Comparison of ENCODE assay signal across 18 cellular contexts in the genomic region with DNA sequence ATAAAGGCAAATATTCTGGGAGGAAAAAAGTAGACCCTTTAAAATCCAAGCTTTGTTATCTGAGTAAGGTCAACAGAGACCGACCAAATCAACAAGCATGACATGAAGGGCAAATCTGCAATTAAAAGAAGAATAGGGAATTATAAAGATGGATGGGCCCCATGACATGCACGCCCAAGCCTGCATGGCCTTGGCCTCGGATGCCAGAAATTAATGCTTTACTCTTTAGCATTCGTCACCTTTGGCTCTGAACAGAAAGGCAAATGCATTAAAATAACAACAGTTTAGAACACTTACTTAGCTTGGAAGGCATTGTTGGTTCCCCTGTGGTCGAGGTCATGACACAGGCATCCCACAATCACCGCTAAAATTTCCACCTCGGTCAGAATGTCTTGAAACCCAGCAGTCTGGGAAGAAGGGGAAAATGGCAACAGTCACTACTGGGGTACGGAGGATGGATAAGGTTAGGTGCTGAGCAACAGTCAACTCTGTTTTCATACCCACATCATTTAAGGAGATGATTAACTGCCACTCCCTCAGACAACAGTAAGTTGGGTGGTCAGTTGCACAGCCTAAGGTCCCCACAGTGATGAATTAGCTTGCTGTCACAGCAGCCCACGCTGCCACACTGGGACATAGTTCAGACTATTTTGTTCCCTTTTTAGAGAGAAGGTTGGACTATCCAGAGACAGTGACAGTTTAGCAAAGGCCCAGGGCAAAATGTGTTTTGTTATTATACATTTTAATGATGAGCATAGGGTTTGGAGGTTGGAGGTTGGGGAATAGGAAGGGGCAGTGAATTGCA.
"Had no signal": no experiment of that assay in that cellular context is flagged by ENCODE, and none has a peak within 500 bp of the region (broad histone marks: within the 10 kb centered on the region; RNA-seq: fewer than 3 reads in every experiment).

No MANE protein-coding gene starts in this region.

- H3K27ac Mint-ChIP-seq: activated B cell treated with CpG ODN at 0.5 μM for 24 hours; activated CD4-positive, alpha-beta memory T cell treated with anti-CD3 and anti-CD28 coated beads, Interleukin-2, amount 10 ng/mL, durations not matched to agents 7 days and 5 days; activated naive CD4-positive, alpha-beta T cell treated with anti-CD3 and anti-CD28 coated beads for 36 hours; activated naive CD8-positive, alpha-beta T cell treated with anti-CD3 and anti-CD28 coated beads, Interleukin-2, amount 50 U/mL, for 24 hours; activated T-helper 2 cell treated with anti-CD3 and anti-CD28 coated beads, Interferon-gamma antibody, Interleukin-2, Interleukin-4, amounts not matched to agents 10 μg/mL and 5 μg/mL and 100 μg/mL, durations not matched to agents 14 hours and 24 hours and 36 hours; nephron; stimulated activated memory B cell treated with anti-CD40 and anti-IgM and Interleukin-4, amounts not matched to agents 10 μg/mL and 1 μg/mL and 100 μg/mL, for 72 hours; T-helper 2 cell treated with Interferon-gamma antibody and Interleukin-4, amounts not matched to agents 5 μg/mL and 100 μg/mL, for 36 hours had no signal

- H3K9me3 Mint-ChIP-seq: activated B cell treated with CpG ODN at 0.5 μM for 24 hours; activated CD4-positive, alpha-beta memory T cell treated with anti-CD3 and anti-CD28 coated beads, Interleukin-2, amount 10 ng/mL, durations not matched to agents 7 days and 5 days; activated naive CD4-positive, alpha-beta T cell treated with anti-CD3 and anti-CD28 coated beads for 36 hours; activated naive CD8-positive, alpha-beta T cell treated with anti-CD3 and anti-CD28 coated beads, Interleukin-2, amount 50 U/mL, for 24 hours; activated T-helper 2 cell treated with anti-CD3 and anti-CD28 coated beads, Interferon-gamma antibody, Interleukin-2, Interleukin-4, amounts not matched to agents 10 μg/mL and 5 μg/mL and 100 μg/mL, durations not matched to agents 14 hours and 24 hours and 36 hours; nephron; stimulated activated memory B cell treated with anti-CD40 and anti-IgM and Interleukin-4, amounts not matched to agents 10 μg/mL and 1 μg/mL and 100 μg/mL, for 72 hours; T-helper 2 cell treated with Interferon-gamma antibody and Interleukin-4, amounts not matched to agents 5 μg/mL and 100 μg/mL, for 36 hours had no signal

- H3K4me3 ChIP-seq: ascending aorta, hepatocyte, lung, right lobe of liver, testis had no signal

- DNase-seq: activated B cell treated with CpG ODN at 0.5 μM for 24 hours; activated CD4-positive, alpha-beta memory T cell treated with anti-CD3 and anti-CD28 coated beads, Interleukin-2, amount 10 ng/mL, durations not matched to agents 7 days and 5 days; activated CD4-positive, alpha-beta T cell treated with anti-CD3 and anti-CD28 coated beads for 48 hours; activated naive CD4-positive, alpha-beta T cell treated with anti-CD3 and anti-CD28 coated beads for 36 hours; activated naive CD8-positive, alpha-beta T cell treated with anti-CD3 and anti-CD28 coated beads, Interleukin-2, amount 50 U/mL, for 24 hours; activated T-cell treated with anti-CD3 and anti-CD28 coated beads, Interleukin-2, amount 50 U/mL, for 1 hour; foreskin fibroblast; left cardiac atrium; right lobe of liver; stimulated activated CD4-positive, alpha-beta T cell treated with anti-CD3 and anti-CD28 coated beads, Interleukin-4, amount 100 ng/mL, for 24 hours; testis had no signal

- H3K27me3 Mint-ChIP-seq: activated naive CD8-positive, alpha-beta T cell treated with anti-CD3 and anti-CD28 coated beads, Interleukin-2, amount 50 U/mL, for 24 hours; stimulated activated memory B cell treated with anti-CD40 and anti-IgM and Interleukin-4, amounts not matched to agents 10 μg/mL and 1 μg/mL and 100 μg/mL, for 72 hours had no signal

- ATAC-seq: activated naive CD8-positive, alpha-beta T cell treated with anti-CD3 and anti-CD28 coated beads, Interleukin-2, amount 50 U/mL, for 24 hours; left cardiac atrium; right lobe of liver; stimulated activated memory B cell treated with anti-CD40 and anti-IgM and Interleukin-4, amounts not matched to agents 10 μg/mL and 1 μg/mL and 100 μg/mL, for 72 hours had no signal

- H3K4me1 Mint-ChIP-seq: activated B cell treated with CpG ODN at 0.5 μM for 24 hours; activated CD4-positive, alpha-beta memory T cell treated with anti-CD3 and anti-CD28 coated beads, Interleukin-2, amount 10 ng/mL, durations not matched to agents 7 days and 5 days; activated naive CD8-positive, alpha-beta T cell treated with anti-CD3 and anti-CD28 coated beads, Interleukin-2, amount 50 U/mL, for 24 hours; stimulated activated memory B cell treated with anti-CD40 and anti-IgM and Interleukin-4, amounts not matched to agents 10 μg/mL and 1 μg/mL and 100 μg/mL, for 72 hours had no signal

- H3K4me3 Mint-ChIP-seq: activated B cell treated with CpG ODN at 0.5 μM for 24 hours; activated CD4-positive, alpha-beta memory T cell treated with anti-CD3 and anti-CD28 coated beads, Interleukin-2, amount 10 ng/mL, durations not matched to agents 7 days and 5 days; activated naive CD4-positive, alpha-beta T cell treated with anti-CD3 and anti-CD28 coated beads for 36 hours; activated naive CD8-positive, alpha-beta T cell treated with anti-CD3 and anti-CD28 coated beads, Interleukin-2, amount 50 U/mL, for 24 hours; nephron; stimulated activated memory B cell treated with anti-CD40 and anti-IgM and Interleukin-4, amounts not matched to agents 10 μg/mL and 1 μg/mL and 100 μg/mL, for 72 hours; T-helper 2 cell treated with Interferon-gamma antibody and Interleukin-4, amounts not matched to agents 5 μg/mL and 100 μg/mL, for 36 hours had no signal

- H3K36me3 Mint-ChIP-seq: stimulated activated memory B cell treated with anti-CD40 and anti-IgM and Interleukin-4, amounts not matched to agents 10 μg/mL and 1 μg/mL and 100 μg/mL, for 72 hours had no signal
